9 cellular contexts compared by ENCODE assay signal in genomic region chr11:68471360-68472340, GRCh38. TPM values are rescaled to one million over a fixed set of nuclear protein-coding genes. Genes with fewer than 3 reads are reported as not detected.
DNase-seq lines count a peak whose midpoint lies in the region; ATAC-seq, FAIRE-seq and TF ChIP-seq lines count a peak whose summit lies in the region.
"Had no signal": no experiment of that assay in that cellular context is flagged by ENCODE, and none has a peak within 500 bp of the region (broad histone marks: within the 10 kb centered on the region; RNA-seq: fewer than 3 reads in every experiment).

No MANE protein-coding gene starts in this region.

- ATAC-seq in GM12878, result peak; percentile 59
- ATAC-seq: body of pancreas had no signal

- SMC1A ChIA-PET in GM12878 (lab: Charles Lee; ENCODE audit: uncharacterized antibody, unreplicated experiment), result interaction anchor here (1.1 kb wide), 1 partner anchor 34 kb away, joined by 3 read pairs; no protein-coding TSS in a partner anchor

- no peak for TF ChIP-seq POLR2A in GM12878 (IDR thresholded peaks at IDR 0.05; ENCODE audit: low read depth, low read length)
- no peak for TF ChIP-seq POLR2A in erythroblast (IDR thresholded peaks at IDR 0.05; ENCODE audit: low read length)
- TF ChIP-seq POLR2A in sigmoid colon (IDR thresholded peaks at IDR 0.05), result no peak
- no peak for TF ChIP-seq POLR2A in thyroid gland (IDR thresholded peaks at IDR 0.05)

- no peak for TF ChIP-seq EP300 in GM12878 (IDR thresholded peaks at IDR 0.05; ENCODE audit: borderline replicate concordance in 1 of 2, control insufficient read depth in 1 of 2, low read depth in 2 of 2, low read length in 2 of 2)
- TF ChIP-seq EP300 in sigmoid colon (IDR thresholded peaks at IDR 0.05), result no peak

- no peak for TF ChIP-seq CTCF in GM12878 (IDR thresholded peaks at IDR 0.05 in 2 of 3, conservative IDR thresholded peaks at IDR 0.05 in 1 of 3; ENCODE audit: control insufficient read depth in 2 of 3, extremely low read depth in 1 of 3, insufficient read depth in 1 of 3, low read depth in 3 of 3, low read length in 3 of 3)
- TF ChIP-seq CTCF in sigmoid colon (IDR thresholded peaks at IDR 0.05), result no peak
- TF ChIP-seq CTCF in thyroid gland (IDR thresholded peaks at IDR 0.05), result no peak

- WGBS in GM12878 (ENCODE audit: insufficient coverage, insufficient replicate concordance, low lambda C conversion rate, missing lambda C conversion rate), result 56% methylated on average over 17 of the region's 17 CpGs
- WGBS in sigmoid colon, 2 donors, result 71 to 88% methylated on average over 17 of the region's 17 CpGs
- WGBS in thyroid gland, 2 donors, result 75 to 80% methylated on average over 17 of the region's 17 CpGs

- DNase-seq in GM03348 (ENCODE audit: low spot score) (peak; percentile 26), SIG-M5 treated with dmso at 0.1 percent for 504 hours (lab: John Stamatoyannopoulos, UW; ENCODE audit: unreplicated experiment) (peak; percentile 74), GM12878 (ENCODE audit: low read depth, low spot score) (peak; percentile 32), erythroblast (lab: John Stamatoyannopoulos, UW) (no peak), HUDEP-2 (lab: John Stamatoyannopoulos, UW; ENCODE audit: unreplicated experiment in 76 of 76) (no peak), sigmoid colon (no peak), thyroid gland (no peak)

- TF ChIP-seq RAD21 in GM12878 (IDR thresholded peaks at IDR 0.05; ENCODE audit: insufficient read depth, low read depth, low read length), result no peak

- H3K27ac ChIP-seq in GM12878 (ENCODE audit: control insufficient read depth, insufficient read depth), result peak overlapping the region; percentile 15; the same call in 1 of the 2 replicates
- H3K27ac ChIP-seq in rectal smooth muscle tissue (ENCODE audit: low read depth, low read length), result no peak overlapping the region
- H3K27ac ChIP-seq in sigmoid colon, result no peak overlapping the region
- no peak overlapping the region for H3K27ac ChIP-seq in thyroid gland
- H3K27ac ChIP-seq: body of pancreas had no signal

- RAD21 ChIA-PET in GM12878 (lab: Charles Lee; ENCODE audit: unreplicated experiment), result no interaction called here

- POLR2A ChIA-PET in GM12878 (lab: Charles Lee), result no interaction called here

- H3K9me3 ChIP-seq in GM12878 (replicated peaks; ENCODE audit: control insufficient read depth, insufficient read depth, low read length) (no peaks in the 10 kb centered on the region; the same call in 2 of the 3 replicates), sigmoid colon (no peaks in the 10 kb centered on the region), thyroid gland (no peaks in the 10 kb centered on the region)
- H3K9me3 ChIP-seq: body of pancreas had no signal

- H3K9ac ChIP-seq in GM12878 (ENCODE audit: control insufficient read depth, insufficient read depth, low read length), result no peak overlapping the region
- H3K9ac ChIP-seq in rectal smooth muscle tissue (ENCODE audit: low read length), result no peak overlapping the region

- H3K79me2 ChIP-seq in GM12878 (ENCODE audit: control insufficient read depth, insufficient read depth, low read length), result peaks cover 80% of the 10 kb centered on the region

- H3K27me3 ChIP-seq in GM12878 (replicated peaks in 1 of 2; ENCODE audit: control insufficient read depth in 2 of 2, insufficient read depth in 2 of 2, low read length in 1 of 2), result no peaks in the 10 kb centered on the region
- H3K27me3 ChIP-seq in rectal smooth muscle tissue (ENCODE audit: control insufficient read depth, insufficient read depth, low read length), result no peaks in the 10 kb centered on the region
- H3K27me3 ChIP-seq in sigmoid colon, result no peaks in the 10 kb centered on the region
- H3K27me3 ChIP-seq in thyroid gland, result no peaks in the 10 kb centered on the region
- H3K27me3 ChIP-seq: body of pancreas had no signal

- H4K20me1 ChIP-seq in GM12878 (ENCODE audit: control insufficient read depth, insufficient read depth), result peaks cover 14% of the 10 kb centered on the region

- H2AFZ ChIP-seq in GM12878 (ENCODE audit: control insufficient read depth, low read depth, low read length), result no peak overlapping the region

- peak overlapping the region; percentile 49 for H3K4me2 ChIP-seq in GM12878 (ENCODE audit: control insufficient read depth, insufficient read depth)

- in situ Hi-C loops in GM12878 (cut with MboI), result no loop called here

- H3K36me3 ChIP-seq in GM12878 (ENCODE audit: control insufficient read depth in 2 of 2, insufficient read depth in 2 of 2, low read length in 1 of 2) (peaks cover 4 to 8% of the 10 kb centered on the region in 2 experiments; a peak in 3 of 4 replicates), rectal smooth muscle tissue (ENCODE audit: control insufficient read depth, insufficient read depth, low read length) (peaks cover 2% of the 10 kb centered on the region), sigmoid colon (no peaks in the 10 kb centered on the region), thyroid gland (no peaks in the 10 kb centered on the region)

- no TSS peak for BruUV-seq in GM12878 (replicated peaks; lab: Mats Ljungman, UMichigan)

- H3K4me1 ChIP-seq in GM12878 (ENCODE audit: control insufficient read depth, insufficient read depth, low read length) (peaks cover 52% of the 10 kb centered on the region), rectal smooth muscle tissue (ENCODE audit: control insufficient read depth, insufficient read depth, low read length) (peaks cover 33% of the 10 kb centered on the region), sigmoid colon (peaks cover 3 to 79% (median 62%) of the 10 kb centered on the region in 4 donors), thyroid gland (peaks cover 64 to 72% of the 10 kb centered on the region in 2 donors)

- H3K4me3 ChIP-seq in GM12878 (0 out of 2 replicates have a peak overlapping the region, but pooled peaks have one; percentile 22), rectal smooth muscle tissue (ENCODE audit: low read length) (peak overlapping the region; percentile 24), sigmoid colon (no peak overlapping the region), thyroid gland (replicated peaks in 1 of 3) (no peak overlapping the region)
- H3K4me3 ChIP-seq: body of pancreas had no signal

- FAIRE-seq in GM12878 (lab: Jason Lieb, UNC), result no peak

- CTCF ChIA-PET in GM12878 (lab: Yijun Ruan, JAX), result no interaction called here

- intact Hi-C loops in GM12878 (cut with micrococcal nuclease; ENCODE audit: unreplicated experiment) (no loop called here), sigmoid colon (cut with DNase I) (no loop called here), thyroid gland (cut with DNase I) (no loop called here)

TF ChIP-seq in GM12878, 131 proteins besides CTCF, POLR2A, EP300 and RAD21 (continues in another document):
- TF ChIP-seq MYC (IDR thresholded peaks at IDR 0.05; ENCODE audit: insufficient read depth, insufficient read length, insufficient replicate concordance, low read length, severe bottlenecking), result no peak
- TF ChIP-seq MEF2B (IDR thresholded peaks at IDR 0.05; ENCODE audit: partially characterized antibody, poor library complexity, severe bottlenecking), result no peak
- no peak for TF ChIP-seq SIX5 (IDR thresholded peaks at IDR 0.05; ENCODE audit: low read depth, low read length, severe bottlenecking)
- TF ChIP-seq ATF7 (IDR thresholded peaks at IDR 0.05; ENCODE audit: low read depth), result peak; percentile 56
- TF ChIP-seq PKNOX1 (IDR thresholded peaks at IDR 0.05), result peak; percentile 31; the same call in 1 of the 2 replicates
- peak; percentile 59; the same call in 1 of the 2 replicates for TF ChIP-seq MLLT1 (IDR thresholded peaks at IDR 0.05)
- TF ChIP-seq HDAC2 (IDR thresholded peaks at IDR 0.05), result no peak
- peak; percentile 45; the same call in 1 of the 2 replicates for TF ChIP-seq MTA2 (IDR thresholded peaks at IDR 0.05; ENCODE audit: low read depth)
- TF ChIP-seq HDGF (IDR thresholded peaks at IDR 0.05), result peak; percentile 93

RNA-seq across cellular contexts. Expression of gene PPP6R3, which starts 11.1 kb away (rescaled TPM):
- 452 and 473 TPM in 2 replicates for total RNA-seq in GM12878 (2013; cell fraction: nucleolus; rRNA removed)
- total RNA-seq in GM12878 (2014; rRNA removed) (122 and 124 TPM in 2 replicates), GM12878 (2014; rRNA removed; fragmentation: Illumina TruSeq; extraction: Trizol) (122 and 123 TPM in 2 replicates), GM12878 (2021) (93.5 and 94.5 TPM in 2 replicates), sigmoid colon (100 to 1,000 TPM; 133 to 157 (median 146) TPM), thyroid gland (100 to 1,000 TPM; 238 to 334 (median 268) TPM)
- 24.0 TPM for polyA plus RNA-seq in GM12878 (2011; ENCODE audit: low read depth)
- polyA plus RNA-seq in GM12878 (2011; rRNA removed) (70.6 and 96.9 TPM in 2 replicates), GM12878 (2014; fragmentation: Illumina TruSeq; extraction: Trizol) (77.6 and 80.1 TPM in 2 replicates), GM12878 (2014; fragmentation: Nextera tagmentation; extraction: Ambion mirVana) (10 to 100 TPM; 12.4 to 32.0 TPM), GM12878 (2014; rRNA removed) (57.0 and 61.7 TPM in 2 replicates), GM12878 (2016; fragmentation: Nextera tagmentation; extraction: Ambion mirVana) (10 to 100 TPM; 68.6 to 83.0 TPM), sigmoid colon (10 to 100 TPM; 24.0 to 39.4 (median 31.0) TPM)
- polyA plus RNA-seq in GM12878 (2011; cell fraction: cytosol; rRNA removed), result 33.9 and 34.0 TPM in 2 replicates
- 114 and 120 TPM in 2 replicates for polyA plus RNA-seq in GM12878 (2011; cell fraction: nucleus; rRNA removed)
- polyA plus RNA-seq in GM12878 (2012), result 39.9 and 44.1 TPM in 2 replicates
- 108 and 119 TPM in 2 replicates for polyA minus RNA-seq in GM12878 (2011; rRNA and poly(A)+ RNA removed)
- polyA minus RNA-seq in GM12878 (2011; cell fraction: cytosol; rRNA and poly(A)+ RNA removed), result 45.0 and 54.5 TPM in 2 replicates
- 124 and 149 TPM in 2 replicates for polyA minus RNA-seq in GM12878 (2011; cell fraction: nucleus; rRNA and poly(A)+ RNA removed)

Comparison
In these comparisons a context has a peak if more than half of its experiments do, and no peak if none do; other contexts are left out.
1. DNase-seq: peak in GM03348 (single experiment), SIG-M5 treated with dmso at 0.1 percent for 504 hours (single experiment) and GM12878 (single experiment); none in erythroblast (0 of 2), HUDEP-2 (0 of 76), sigmoid colon (single experiment) and thyroid gland (0 of 2).
2. H3K4me3 ChIP-seq: peak in GM12878 (single experiment) and rectal smooth muscle tissue (single experiment); none in sigmoid colon (0 of 4) and thyroid gland (0 of 3).